Comparison of ENCODE assay signal across 1 cellular context in genomic region chr9:92463387-92463786, GRCh38.
TF ChIP-seq lines count a peak whose summit lies in the region.

No MANE protein-coding gene starts in this region.

TF ChIP-seq in IMR-90, 13 proteins besides CTCF, POLR2A, EP300 and RAD21:
- no peak for TF ChIP-seq RFX5 (IDR thresholded peaks at IDR 0.05; ENCODE audit: low read depth, low read length)
- TF ChIP-seq RCOR1 (IDR thresholded peaks at IDR 0.05; ENCODE audit: insufficient replicate concordance, low read length), result no peak
- TF ChIP-seq MAFK (IDR thresholded peaks at IDR 0.05; ENCODE audit: low read depth, low read length), result no peak
- TF ChIP-seq NFE2L2 (IDR thresholded peaks at IDR 0.05; ENCODE audit: low read depth, low read length), result no peak
- no peak for TF ChIP-seq ELK1 (IDR thresholded peaks at IDR 0.05; ENCODE audit: borderline replicate concordance, low read depth, low read length)
- TF ChIP-seq USF2 (IDR thresholded peaks at IDR 0.05; ENCODE audit: low read depth, low read length), result no peak
- no peak for TF ChIP-seq BHLHE40 (IDR thresholded peaks at IDR 0.05; ENCODE audit: low read depth, low read length)
- TF ChIP-seq MXI1 (IDR thresholded peaks at IDR 0.05; ENCODE audit: borderline replicate concordance, low read depth, low read length), result no peak
- no peak for TF ChIP-seq SMC3 (IDR thresholded peaks at IDR 0.05; ENCODE audit: low read depth, low read length)
- no peak for TF ChIP-seq CEBPB (IDR thresholded peaks at IDR 0.05; ENCODE audit: low read depth, low read length)
- TF ChIP-seq MAZ (IDR thresholded peaks at IDR 0.05; ENCODE audit: borderline replicate concordance, low read depth, low read length), result no peak
- no peak for TF ChIP-seq FOS (IDR thresholded peaks at IDR 0.05; ENCODE audit: low read depth, low read length)
- no peak for TF ChIP-seq CHD1 (IDR thresholded peaks at IDR 0.05; ENCODE audit: low read depth, low read length)
TF ChIP-seq in IMR-90: peak in this region for 0.
